ENCODE assay signal across 23 cellular contexts in genomic region chr9:88641471-88642240, GRCh38.
"Had no signal": no experiment of that assay in that cellular context is flagged by ENCODE, and none has a peak within 500 bp of the region (broad histone marks: within the 10 kb centered on the region; RNA-seq: fewer than 3 reads in every experiment).

No MANE protein-coding gene starts in this region.

- H3K27ac Mint-ChIP-seq: naive B cell; nephron; stimulated activated memory B cell treated with anti-CD40 and anti-IgM and Interleukin-4, amounts not matched to agents 10 μg/mL and 1 μg/mL and 100 μg/mL, for 72 hours; stimulated activated naive CD8-positive, alpha-beta T cell treated with anti-CD3 and anti-CD28 coated beads, Interleukin-15, Interleukin-2, amounts not matched to agents 100 ng/mL and 50 ng/mL, for 24 hours had no signal

- H3K4me3 Mint-ChIP-seq: naive B cell; nephron; stimulated activated memory B cell treated with anti-CD40 and anti-IgM and Interleukin-4, amounts not matched to agents 10 μg/mL and 1 μg/mL and 100 μg/mL, for 72 hours; stimulated activated naive CD8-positive, alpha-beta T cell treated with anti-CD3 and anti-CD28 coated beads, Interleukin-15, Interleukin-2, amounts not matched to agents 100 ng/mL and 50 ng/mL, for 24 hours had no signal

- H3K9me3 ChIP-seq: colonic mucosa, esophagus squamous epithelium, psoas muscle, right lobe of liver, testis had no signal

- H3K4me1 Mint-ChIP-seq: naive B cell; stimulated activated memory B cell treated with anti-CD40 and anti-IgM and Interleukin-4, amounts not matched to agents 10 μg/mL and 1 μg/mL and 100 μg/mL, for 72 hours had no signal

- H3K4me3 ChIP-seq: colonic mucosa, esophagus squamous epithelium, heart right ventricle, lung, psoas muscle, right lobe of liver, spleen, testis, tibial nerve had no signal

- DNase-seq: colonic mucosa; dermis blood vessel endothelial cell; esophagus squamous epithelium; heart right ventricle; hypothalamus; kidney; left cardiac atrium; left ventricle myocardium superior; mesendoderm; naive B cell; psoas muscle; retina; right lobe of liver; spleen; stimulated activated CD4-positive, alpha-beta T cell treated with anti-CD3 and anti-CD28 coated beads, Interleukin-15, amount 100 ng/mL, for 24 hours; stimulated activated CD4-positive, alpha-beta T cell treated with anti-CD3 and anti-CD28 coated beads, Interleukin-1b, Interleukin-23, amount 100 ng/mL, for 48 hours; stimulated activated CD4-positive, alpha-beta T cell treated with anti-CD3 and anti-CD28 coated beads, Interleukin-4, amount 100 ng/mL, for 24 hours; testis had no signal

- ATAC-seq: heart right ventricle; left cardiac atrium; left ventricle myocardium superior; psoas muscle; right lobe of liver; stimulated activated memory B cell treated with anti-CD40 and anti-IgM and Interleukin-4, amounts not matched to agents 10 μg/mL and 1 μg/mL and 100 μg/mL, for 72 hours had no signal

- H3K27me3 ChIP-seq: colonic mucosa, testis, tibial nerve had no signal

- H3K36me3 ChIP-seq: colonic mucosa, esophagus squamous epithelium, heart right ventricle, right lobe of liver, spleen, tibial nerve had no signal

- H3K27ac ChIP-seq: colonic mucosa, esophagus squamous epithelium, heart right ventricle, psoas muscle, right lobe of liver, spleen, testis, tibial nerve had no signal

- H3K36me3 Mint-ChIP-seq: stimulated activated memory B cell treated with anti-CD40 and anti-IgM and Interleukin-4, amounts not matched to agents 10 μg/mL and 1 μg/mL and 100 μg/mL, for 72 hours had no signal

- H3K4me1 ChIP-seq: colonic mucosa, psoas muscle, right lobe of liver, spleen had no signal
